In the genomic region with DNA sequence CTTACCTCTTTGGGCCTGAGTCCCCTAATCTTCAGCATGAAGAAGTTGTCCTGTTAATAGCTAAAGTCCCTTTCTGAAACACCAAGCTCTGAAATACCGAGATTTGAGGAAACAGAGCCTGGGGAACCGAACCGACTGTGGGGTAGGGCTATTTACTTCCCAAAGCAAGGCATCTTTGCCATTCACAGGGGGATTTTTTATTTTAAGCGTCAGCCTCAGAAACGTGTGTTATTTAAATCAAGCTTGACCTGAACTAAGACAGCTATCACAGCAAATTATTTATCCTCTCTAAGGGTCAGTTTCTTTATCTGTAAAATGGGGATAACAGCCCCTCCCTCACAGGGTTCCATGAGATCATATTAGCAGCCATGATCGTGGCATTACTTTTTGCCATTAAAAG, we compare ENCODE assay signal across 8 cellular contexts. TPM values are rescaled to one million over a fixed set of nuclear protein-coding genes. Genes with fewer than 3 reads are reported as not detected.
DNase-seq lines count a peak whose midpoint lies in the region; ATAC-seq, FAIRE-seq and TF ChIP-seq lines count a peak whose summit lies in the region.

No MANE protein-coding gene starts in this region.

- H3F3A ChIP-seq in Loucy (ENCODE audit: low read depth) = no peaks in the 10 kb centered on the region

- H3K9me2 ChIP-seq in Loucy (replicated peaks; ENCODE audit: low read depth, low read length) = no peaks in the 10 kb centered on the region

- DNase-seq in BE2C (no peak), dorsolateral prefrontal cortex (no peak), OCI-M1 (lab: John Stamatoyannopoulos, UW) (no peak), cortex of kidney (lab: John Stamatoyannopoulos, UW) (no peak), frontal cortex (ENCODE audit: low spot score in 2 of 2) (no peak)

- peak overlapping the region; percentile 75 for H3K9ac ChIP-seq in Loucy (ENCODE audit: low read depth, low read length, poor library complexity, severe bottlenecking)

- intact Hi-C loops in dorsolateral prefrontal cortex (cut with DNase I) = loop anchor here (5.0 to 10.0 kb wide), 2 partner anchors 68 to 70 kb away; no protein-coding TSS in a partner anchor

- peaks cover 35% of the 10 kb centered on the region for H3K4me1 Mint-ChIP-seq in nephron

- H3K4me1 ChIP-seq in BE2C = peaks cover 4% of the 10 kb centered on the region; the same call in 1 of the 2 replicates
- peaks cover 35% of the 10 kb centered on the region for H3K4me1 ChIP-seq in Loucy (ENCODE audit: insufficient read depth, low read length, poor library complexity, severe bottlenecking)

- H3K36me3 Mint-ChIP-seq in nephron (ENCODE audit: low read depth) = no peaks in the 10 kb centered on the region

- H3K79me2 ChIP-seq in Loucy (ENCODE audit: insufficient read depth, low read length) = peaks cover 37% of the 10 kb centered on the region

- no peak for TF ChIP-seq CTCF in BE2C (IDR thresholded peaks at IDR 0.05; ENCODE audit: low read depth, low read length)
- TF ChIP-seq CTCF in Loucy (conservative IDR thresholded peaks at IDR 0.05; ENCODE audit: low read length) = no peak
- TF ChIP-seq CTCF in dorsolateral prefrontal cortex (IDR thresholded peaks at IDR 0.05 in 54 of 56, conservative IDR thresholded peaks at IDR 0.05 in 2 of 56; ENCODE audit: low read depth in 1 of 56, partially characterized antibody in 56 of 56) = no peak
- no peak for TF ChIP-seq CTCF in nephron (IDR thresholded peaks at IDR 0.05; ENCODE audit: unreplicated experiment in 3 of 3)

- ATAC-seq in HG03457 (IDR thresholded peaks at IDR 0.05; ENCODE audit: unreplicated experiment) = no peak

- peak overlapping the region; percentile 83 for H3K4me3 ChIP-seq in BE2C (ENCODE audit: low read depth, low read length)
- H3K4me3 ChIP-seq in Loucy (ENCODE audit: low read length, poor library complexity, severe bottlenecking) = peak overlapping the region; percentile 92
- peak overlapping the region in 57 of 59 donors; percentile 64 to 97 (median 88) for H3K4me3 ChIP-seq in dorsolateral prefrontal cortex

- H3K4me3 Mint-ChIP-seq in nephron = peak overlapping the region; percentile 95 to 97 (median 96)

- peak overlapping the region; percentile 57 for H3K4me2 ChIP-seq in Loucy (ENCODE audit: low read depth, low read length, poor library complexity, severe bottlenecking)

- FAIRE-seq in frontal cortex (lab: Jason Lieb, UNC) = no peak

- peak overlapping the region; percentile 93 to 98 (median 96) for H3K27ac Mint-ChIP-seq in nephron

- H3K9me3 Mint-ChIP-seq in nephron = no peaks in the 10 kb centered on the region

- H3K27me3 Mint-ChIP-seq in nephron (ENCODE audit: low read depth) = no peaks in the 10 kb centered on the region

- peak overlapping the region; percentile 67 to 99 (median 95) for H3K27ac ChIP-seq in dorsolateral prefrontal cortex

- no peaks in the 10 kb centered on the region for H3K9me3 ChIP-seq in BE2C
- no peaks in the 10 kb centered on the region for H3K9me3 ChIP-seq in Loucy (ENCODE audit: insufficient read depth, low read depth, low read length)

- no peaks in the 10 kb centered on the region for H3K36me3 ChIP-seq in BE2C
- no peaks in the 10 kb centered on the region for H3K36me3 ChIP-seq in Loucy (ENCODE audit: insufficient read depth, low read length)

- peak overlapping the region; percentile 99 for H2AFZ ChIP-seq in Loucy (ENCODE audit: low read length)

- H3K27me3 ChIP-seq in BE2C = no peaks in the 10 kb centered on the region
- no peaks in the 10 kb centered on the region for H3K27me3 ChIP-seq in Loucy (ENCODE audit: insufficient read depth, low read length, poor library complexity, severe bottlenecking)
- no peaks in the 10 kb centered on the region for H3K27me3 ChIP-seq in dorsolateral prefrontal cortex

- H4K20me1 ChIP-seq in Loucy (ENCODE audit: insufficient read depth, low read length, poor library complexity, severe bottlenecking) = peaks cover 35% of the 10 kb centered on the region

RNA-seq across cellular contexts. Expression of gene CORO1C, which starts 1.2 kb away (rescaled TPM):
- 86.3 TPM for polyA plus RNA-seq in BE2C (2012; ENCODE audit: insufficient read depth, insufficient read length, low read depth)
- total RNA-seq in dorsolateral prefrontal cortex = 100 to 1,000 TPM in 112 of 120 experiments, 10 to 100 TPM in 8; 87.2 to 202 (median 122) TPM
- 171 TPM for total RNA-seq in frontal cortex
